24 cellular contexts compared by ENCODE assay signal in the genomic region with DNA sequence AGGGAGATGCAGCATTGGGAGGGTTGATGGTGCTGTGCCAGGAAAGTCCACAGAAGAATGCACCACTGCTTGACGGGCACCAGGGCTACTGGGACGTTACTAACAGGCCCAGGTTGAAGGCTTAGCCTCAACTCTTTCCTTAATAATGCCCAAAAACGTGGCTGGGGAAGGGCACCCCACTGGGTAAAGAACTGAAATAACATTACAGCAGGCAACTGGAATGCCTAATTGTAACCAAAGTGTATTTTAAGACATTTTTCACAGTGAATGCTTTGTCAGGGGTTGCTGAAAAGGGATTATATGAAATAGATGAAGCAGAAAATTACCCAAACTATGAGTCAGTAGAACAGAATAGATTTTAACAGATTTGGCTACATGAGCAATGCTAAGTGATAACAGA.
"Had no signal": no experiment of that assay in that cellular context is flagged by ENCODE, and none has a peak within 500 bp of the region (broad histone marks: within the 10 kb centered on the region; RNA-seq: fewer than 3 reads in every experiment).

No MANE protein-coding gene starts in this region.

- H3K9me3 Mint-ChIP-seq: effector memory CD8-positive, alpha-beta T cell; memory B cell; natural killer cell treated with Interleukin-12 subunit alpha and Interleukin-12 subunit beta and Interleukin-15 and Interleukin-18, amount 100 ng/mL, for 72 hours; stimulated activated effector memory CD8-positive, alpha-beta T cell treated with anti-CD3 and anti-CD28 coated beads, Interleukin-12 subunit alpha, Interleukin-12 subunit beta, amount 100 ng/mL, for 72 hours; stimulated activated naive CD8-positive, alpha-beta T cell treated with anti-CD3 and anti-CD28 coated beads, Interleukin-15, Interleukin-2, amounts not matched to agents 100 ng/mL and 50 ng/mL, for 24 hours had no signal

- FAIRE-seq: keratinocyte, small intestine had no signal

- H3K27me3 ChIP-seq: esophagus squamous epithelium, gastroesophageal sphincter, neutrophil, tibial artery, upper lobe of left lung, uterus had no signal

- H3K4me1 ChIP-seq: esophagus squamous epithelium, gastroesophageal sphincter, left ventricle myocardium inferior, lower lobe of right lung, tibial artery, upper lobe of left lung, uterus had no signal

- H3K9me3 ChIP-seq: esophagus squamous epithelium, gastroesophageal sphincter, left ventricle myocardium inferior, lower lobe of right lung, neutrophil, tibial artery, upper lobe of left lung, uterus had no signal

- DNase-seq: cortex of kidney; effector memory CD8-positive, alpha-beta T cell; esophagus squamous epithelium; foreskin fibroblast; glutamatergic neuron; left cardiac atrium; left ventricle myocardium inferior; lower lobe of right lung; midbrain; posterior cingulate gyrus; right cardiac atrium; small intestine; stimulated activated CD4-positive, alpha-beta T cell treated with anti-CD3 and anti-CD28 coated beads, Interleukin-12 subunit alpha, Interleukin-12 subunit beta, amount 100 ng/mL, for 4 hours; tibial artery; upper lobe of left lung; uterus had no signal

- H3K36me3 ChIP-seq: esophagus squamous epithelium, gastroesophageal sphincter, left ventricle myocardium inferior, lower lobe of right lung, neutrophil, tibial artery, upper lobe of left lung, uterus had no signal

- H3K4me1 Mint-ChIP-seq: memory B cell; stimulated activated effector memory CD8-positive, alpha-beta T cell treated with anti-CD3 and anti-CD28 coated beads, Interleukin-12 subunit alpha, Interleukin-12 subunit beta, amount 100 ng/mL, for 72 hours had no signal

- H3K36me3 Mint-ChIP-seq: memory B cell; natural killer cell treated with Interleukin-12 subunit alpha and Interleukin-12 subunit beta and Interleukin-15 and Interleukin-18, amount 100 ng/mL, for 72 hours; stimulated activated effector memory CD8-positive, alpha-beta T cell treated with anti-CD3 and anti-CD28 coated beads, Interleukin-12 subunit alpha, Interleukin-12 subunit beta, amount 100 ng/mL, for 72 hours had no signal

- H3K27ac Mint-ChIP-seq: effector memory CD8-positive, alpha-beta T cell; memory B cell; natural killer cell treated with Interleukin-12 subunit alpha and Interleukin-12 subunit beta and Interleukin-15 and Interleukin-18, amount 100 ng/mL, for 72 hours; stimulated activated effector memory CD8-positive, alpha-beta T cell treated with anti-CD3 and anti-CD28 coated beads, Interleukin-12 subunit alpha, Interleukin-12 subunit beta, amount 100 ng/mL, for 72 hours; stimulated activated naive CD8-positive, alpha-beta T cell treated with anti-CD3 and anti-CD28 coated beads, Interleukin-15, Interleukin-2, amounts not matched to agents 100 ng/mL and 50 ng/mL, for 24 hours had no signal

- H3K27me3 Mint-ChIP-seq: memory B cell had no signal

- H3K4me3 Mint-ChIP-seq: effector memory CD8-positive, alpha-beta T cell; memory B cell; natural killer cell treated with Interleukin-12 subunit alpha and Interleukin-12 subunit beta and Interleukin-15 and Interleukin-18, amount 100 ng/mL, for 72 hours; stimulated activated effector memory CD8-positive, alpha-beta T cell treated with anti-CD3 and anti-CD28 coated beads, Interleukin-12 subunit alpha, Interleukin-12 subunit beta, amount 100 ng/mL, for 72 hours; stimulated activated naive CD8-positive, alpha-beta T cell treated with anti-CD3 and anti-CD28 coated beads, Interleukin-15, Interleukin-2, amounts not matched to agents 100 ng/mL and 50 ng/mL, for 24 hours had no signal

- H3K4me3 ChIP-seq: esophagus squamous epithelium, gastroesophageal sphincter, left ventricle myocardium inferior, lower lobe of right lung, tibial artery, upper lobe of left lung, uterus had no signal

- ATAC-seq: effector memory CD8-positive, alpha-beta T cell; gastroesophageal sphincter; left cardiac atrium; lower lobe of right lung; natural killer cell treated with Interleukin-12 subunit alpha and Interleukin-12 subunit beta and Interleukin-15 and Interleukin-18, amount 100 ng/mL, for 72 hours; right cardiac atrium; stimulated activated effector memory CD8-positive, alpha-beta T cell treated with anti-CD3 and anti-CD28 coated beads, Interleukin-12 subunit alpha, Interleukin-12 subunit beta, amount 100 ng/mL, for 72 hours had no signal

- H3K27ac ChIP-seq: epithelial cell of prostate, esophagus squamous epithelium, gastroesophageal sphincter, left ventricle myocardium inferior, lower lobe of right lung, neutrophil, tibial artery, upper lobe of left lung, uterus had no signal
